17 cellular contexts compared by ENCODE assay signal in the genomic region with DNA sequence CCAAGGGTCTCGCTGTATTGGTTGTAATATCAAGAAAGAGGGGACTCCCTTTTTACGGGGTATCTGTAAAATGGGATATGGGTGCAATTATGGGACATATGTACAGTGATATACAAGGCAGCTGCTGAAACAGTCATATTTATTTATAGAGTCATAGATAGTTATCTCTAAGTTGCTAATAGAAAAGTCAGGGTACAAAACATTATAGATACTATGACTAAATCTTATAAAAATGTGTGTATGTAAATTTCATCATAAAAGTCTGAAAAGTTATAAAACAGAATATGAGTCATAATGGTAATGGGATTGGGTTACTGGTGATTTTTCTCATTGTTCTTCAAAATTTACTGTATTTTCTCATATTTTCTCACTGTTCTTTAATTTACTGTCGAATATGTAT.
A peak's percentile ranks its signal among the peaks of the same experiment; 100 is the strongest.
DNase-seq lines count a peak whose midpoint lies in the region; ATAC-seq, FAIRE-seq and TF ChIP-seq lines count a peak whose summit lies in the region.
"Had no signal": no experiment of that assay in that cellular context is flagged by ENCODE, and none has a peak within 500 bp of the region (broad histone marks: within the 10 kb centered on the region; RNA-seq: fewer than 3 reads in every experiment).

No MANE protein-coding gene starts in this region.

- peak; percentile 64 for DNase-seq in EH (ENCODE audit: low read depth)
- DNase-seq in PC-3, result peak; percentile 58
- peak; percentile 36 for DNase-seq in astrocyte (ENCODE audit: low read depth)
- DNase-seq in hepatic stellate cell (ENCODE audit: low spot score), result peak; percentile 15
- DNase-seq in GM10266 (ENCODE audit: extremely low spot score), result no peak
- no peak for DNase-seq in activated gamma-delta T cell (lab: John Stamatoyannopoulos, UW)
- no peak for DNase-seq in esophagus squamous epithelium (lab: John Stamatoyannopoulos, UW)
- DNase-seq in effector memory CD8-positive, alpha-beta T cell, result no peak
- DNase-seq: Caco-2; GDM1; NCI-H1092; NCI-H226; NCI-H526 treated with DMSO at 0.1 percent for 48 hours; NK-92 treated with Interleukin-12 subunit alpha and Interleukin-12 subunit beta, amount 100 ng/mL, for 24 hours; SHP77 treated with DMSO at 0.1 percent for 48 hours had no signal

- CTCF ChIA-PET in PC-3 (lab: Charles Lee), result no interaction called here

- H3K36me3 ChIP-seq in PC-3 (ENCODE audit: low read depth, low read length) (no peaks in the 10 kb centered on the region), astrocyte (ENCODE audit: insufficient read depth, low read length) (no peaks in the 10 kb centered on the region), esophagus squamous epithelium (no peaks in the 10 kb centered on the region)

- intact Hi-C loops in PC-3 (cut with micrococcal nuclease), result no loop called here
- intact Hi-C loops in esophagus squamous epithelium (cut with DNase I), result no loop called here

- ATAC-seq in PC-3, result peak; percentile 13; the same call in 1 of the 2 replicates
- no peak for ATAC-seq in effector memory CD8-positive, alpha-beta T cell (replicated peaks)

- H3K4me1 ChIP-seq in PC-3 (ENCODE audit: insufficient read depth, low read length) (peaks cover 22% of the 10 kb centered on the region), astrocyte (ENCODE audit: insufficient read depth, low read length) (peaks cover 8% of the 10 kb centered on the region), esophagus squamous epithelium (no peaks in the 10 kb centered on the region)
- H3K4me1 ChIP-seq: Caco-2 had no signal

- WGBS in esophagus squamous epithelium, 2 donors, result 77 to 85% methylated on average over 3 of the region's 3 CpGs

- H3K9ac ChIP-seq in PC-3 (ENCODE audit: low read length) (peak overlapping the region; percentile 56; the same call in 1 of the 2 replicates), astrocyte (ENCODE audit: low read length) (no peak overlapping the region)

- H3K27me3 Mint-ChIP-seq in astrocyte (ENCODE audit: low read depth, unreplicated experiment), result no peaks in the 10 kb centered on the region
- peaks cover 15 to 30% of the 10 kb centered on the region in 2 donors for H3K27me3 Mint-ChIP-seq in effector memory CD8-positive, alpha-beta T cell

- H4K20me1 ChIP-seq in PC-3 (ENCODE audit: low read length) (no peaks in the 10 kb centered on the region), astrocyte (ENCODE audit: insufficient read depth, low read length) (no peaks in the 10 kb centered on the region)

- H3K36me3 Mint-ChIP-seq in astrocyte (ENCODE audit: low read depth, unreplicated experiment), result no peaks in the 10 kb centered on the region
- no peaks in the 10 kb centered on the region for H3K36me3 Mint-ChIP-seq in effector memory CD8-positive, alpha-beta T cell (ENCODE audit: insufficient read depth)

- peaks cover 2% of the 10 kb centered on the region for H3K9me3 Mint-ChIP-seq in astrocyte (ENCODE audit: unreplicated experiment)
- H3K9me3 Mint-ChIP-seq in effector memory CD8-positive, alpha-beta T cell, result no peaks in the 10 kb centered on the region

- H2AFZ ChIP-seq in PC-3 (ENCODE audit: low read length), result no peak overlapping the region
- no peak overlapping the region for H2AFZ ChIP-seq in astrocyte (ENCODE audit: low read depth, low read length)

- peaks cover 10% of the 10 kb centered on the region; the same call in 1 of the 2 replicates for H3K27me3 ChIP-seq in PC-3 (ENCODE audit: low read length)
- no peaks in the 10 kb centered on the region for H3K27me3 ChIP-seq in astrocyte (ENCODE audit: insufficient read depth, low read length)
- no peaks in the 10 kb centered on the region for H3K27me3 ChIP-seq in esophagus squamous epithelium

- H3F3A ChIP-seq in PC-3 (ENCODE audit: low read length, unreplicated experiment), result no peaks in the 10 kb centered on the region

- TF ChIP-seq CTCF in PC-3 (conservative IDR thresholded peaks at IDR 0.05; ENCODE audit: low read depth, low read length), result no peak
- TF ChIP-seq CTCF in astrocyte (IDR thresholded peaks at IDR 0.05; ENCODE audit: insufficient read depth, low read depth, low read length), result no peak
- no peak for TF ChIP-seq CTCF in GM10266 (IDR thresholded peaks at IDR 0.05; ENCODE audit: control insufficient read depth, insufficient read depth, low read depth, missing control alignments)
- no peak for TF ChIP-seq CTCF in esophagus squamous epithelium (IDR thresholded peaks at IDR 0.05)

- H3K9me3 ChIP-seq in PC-3 (ENCODE audit: low read length) (no peaks in the 10 kb centered on the region), astrocyte (ENCODE audit: insufficient read depth, low read depth, low read length) (no peaks in the 10 kb centered on the region), esophagus squamous epithelium (no peaks in the 10 kb centered on the region)
- H3K9me3 ChIP-seq: Caco-2 had no signal

- BruUV-seq in PC-3 (replicated peaks; lab: Mats Ljungman, UMichigan), result no TSS peak

- FAIRE-seq in astrocyte (lab: Jason Lieb, UNC), result no peak
- FAIRE-seq: A204.1, HTR-8/SVneo had no signal

- H3K4me3 Mint-ChIP-seq in astrocyte (ENCODE audit: unreplicated experiment), result no peak overlapping the region
- H3K4me3 Mint-ChIP-seq in effector memory CD8-positive, alpha-beta T cell, result no peak overlapping the region

- H3K4me3 ChIP-seq in PC-3 (ENCODE audit: low read length) (no peak overlapping the region), astrocyte (ENCODE audit: insufficient read depth, low read depth, low read length) (no peak overlapping the region), esophagus squamous epithelium (no peak overlapping the region)

- H3K79me2 ChIP-seq in PC-3 (ENCODE audit: low read length) (no peaks in the 10 kb centered on the region), astrocyte (ENCODE audit: insufficient read depth, low read length) (no peaks in the 10 kb centered on the region)

- TF ChIP-seq POLR2A in esophagus squamous epithelium (IDR thresholded peaks at IDR 0.05), result no peak

- POLR2A ChIA-PET in PC-3 (lab: Charles Lee; ENCODE audit: unreplicated experiment), result no interaction called here

- H3K27ac ChIP-seq in PC-3 (ENCODE audit: low read length), result peak overlapping the region; percentile 80
- H3K27ac ChIP-seq in astrocyte (ENCODE audit: low read depth, low read length), result no peak overlapping the region
- H3K27ac ChIP-seq in esophagus squamous epithelium, result no peak overlapping the region

- H3K4me2 ChIP-seq in PC-3 (ENCODE audit: low read length) (peak overlapping the region; percentile 52), astrocyte (ENCODE audit: low read length) (no peak overlapping the region)

- H3K9me2 ChIP-seq in PC-3 (replicated peaks; ENCODE audit: low read length), result no peaks in the 10 kb centered on the region

- H3K27ac Mint-ChIP-seq in astrocyte (ENCODE audit: unreplicated experiment), result no peak overlapping the region
- H3K27ac Mint-ChIP-seq in effector memory CD8-positive, alpha-beta T cell, result no peak overlapping the region

- no peaks in the 10 kb centered on the region for H3K4me1 Mint-ChIP-seq in astrocyte (ENCODE audit: low read depth, unreplicated experiment)
- peaks cover 3 to 4% of the 10 kb centered on the region in 2 donors for H3K4me1 Mint-ChIP-seq in effector memory CD8-positive, alpha-beta T cell (ENCODE audit: low read depth in 2 of 2)

Comparison
In these comparisons a context has a peak if more than half of its experiments do, and no peak if none do; other contexts are left out.
1. DNase-seq: peak in EH (single experiment), PC-3 (single experiment), astrocyte (single experiment) and hepatic stellate cell (single experiment); none in GM10266 (single experiment), activated gamma-delta T cell (single experiment), esophagus squamous epithelium (single experiment) and effector memory CD8-positive, alpha-beta T cell (0 of 3).